ENCODE assay signal across 21 cellular contexts in the genomic region with DNA sequence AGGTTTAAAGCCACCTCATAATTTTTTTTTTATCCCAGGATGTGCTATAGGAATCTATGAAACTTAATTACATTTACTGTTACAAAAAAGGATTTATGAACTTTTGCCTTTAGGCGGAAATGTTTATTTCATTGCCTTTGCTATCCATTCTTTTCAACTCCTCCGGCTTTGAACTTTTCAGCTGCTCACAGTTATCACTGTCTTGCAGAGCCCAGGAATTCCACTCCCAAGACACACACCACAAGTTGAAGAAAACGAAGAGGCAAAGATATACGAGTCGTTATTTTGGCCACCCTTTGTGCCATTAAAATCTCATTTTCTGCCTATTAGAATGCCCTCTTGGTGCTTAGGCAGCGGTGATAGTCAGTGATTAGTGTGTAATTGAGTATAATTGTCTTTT.
"Had no signal": no experiment of that assay in that cellular context is flagged by ENCODE, and none has a peak within 500 bp of the region (broad histone marks: within the 10 kb centered on the region; RNA-seq: fewer than 3 reads in every experiment).

No MANE protein-coding gene starts in this region.

- H3K4me2 ChIP-seq: hepatocyte had no signal

- H2AFZ ChIP-seq: hepatocyte had no signal

- H3K27ac Mint-ChIP-seq: immature natural killer cell had no signal

- H3K36me3 Mint-ChIP-seq: immature natural killer cell had no signal

- H3K36me3 ChIP-seq: esophagus muscularis mucosa, gastroesophageal sphincter, heart left ventricle, left ventricle myocardium inferior, lower lobe of right lung had no signal

- H3K4me3 Mint-ChIP-seq: immature natural killer cell had no signal

- H3K4me1 Mint-ChIP-seq: immature natural killer cell had no signal

- H3K9me3 ChIP-seq: esophagus muscularis mucosa, gastroesophageal sphincter, heart left ventricle, left ventricle myocardium inferior, lower lobe of right lung had no signal

- DNase-seq: dermis blood vessel endothelial cell; dorsolateral prefrontal cortex; effector CD4-positive, alpha-beta T cell; effector memory CD4-positive, alpha-beta T cell; foreskin keratinocyte; heart left ventricle; hypothalamus; immature natural killer cell; islet precursor cell; kidney; kidney glomerular epithelial cell; left colon; left ventricle myocardium inferior; lower lobe of right lung; mesenchymal stem cell; midbrain had no signal

- H3K79me2 ChIP-seq: hepatocyte had no signal

- H3K4me3 ChIP-seq: coronary artery, dorsolateral prefrontal cortex, esophagus muscularis mucosa, gastroesophageal sphincter, heart left ventricle, hepatocyte, left ventricle myocardium inferior, lower lobe of right lung had no signal

- H3K4me1 ChIP-seq: esophagus muscularis mucosa, foreskin keratinocyte, gastroesophageal sphincter, heart left ventricle, left ventricle myocardium inferior, lower lobe of right lung had no signal

- H3K27ac ChIP-seq: coronary artery, dorsolateral prefrontal cortex, esophagus muscularis mucosa, foreskin keratinocyte, gastroesophageal sphincter, heart left ventricle, hepatocyte, left ventricle myocardium inferior, lower lobe of right lung had no signal

- ATAC-seq: foreskin keratinocyte, gastroesophageal sphincter, heart left ventricle, left colon, left lobe of liver, lower lobe of right lung had no signal
